ENCODE assay signal across 8 cellular contexts in the genomic region with DNA sequence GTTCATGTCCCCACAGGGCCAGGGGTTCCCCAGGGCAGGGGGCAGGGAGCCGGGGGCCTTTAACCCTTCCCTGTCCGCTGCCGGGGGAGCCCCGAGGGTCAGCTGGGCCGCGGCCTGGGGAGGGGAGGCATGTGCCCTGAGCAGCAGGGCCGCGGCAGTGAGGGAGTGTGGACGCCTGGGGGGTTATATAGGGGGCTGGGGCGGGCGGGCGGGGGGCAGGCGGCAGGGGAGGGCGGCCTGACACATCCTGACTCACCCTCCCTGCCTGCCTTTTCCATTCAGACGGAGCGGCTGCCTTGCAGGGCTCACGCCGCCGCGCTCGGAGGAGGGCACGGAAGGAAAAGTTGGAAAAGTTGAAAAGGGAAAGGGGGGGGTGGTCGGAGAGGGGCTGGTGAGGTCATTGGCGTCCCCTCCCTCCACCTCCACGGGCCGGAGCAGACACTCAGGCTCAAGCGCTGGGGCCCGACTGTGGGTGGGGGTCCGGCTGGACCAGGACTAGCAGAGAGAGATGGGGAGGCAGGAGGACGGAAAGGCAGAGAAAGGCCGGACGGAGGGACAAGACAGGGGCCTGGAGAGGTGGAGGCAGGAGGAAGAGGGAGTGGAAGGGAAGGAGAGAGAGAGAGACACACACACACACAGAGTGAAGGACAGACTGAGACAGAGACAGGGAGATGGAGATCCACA. TPM values are rescaled to one million over a fixed set of nuclear protein-coding genes. Genes with fewer than 3 reads are reported as not detected.
DNase-seq lines count a peak whose midpoint lies in the region; ATAC-seq and TF ChIP-seq lines count a peak whose summit lies in the region.

A gene (minus strand): TSS at position 159 of the 684 bp plus-strand sequence. CDS start 153 bp downstream, at position 6.

- H3K4me3 ChIP-seq in HUES48 (ENCODE audit: low read depth, low read length): peak within 1 kb of the TSS; percentile 65
- H3K4me3 ChIP-seq in mesendoderm (ENCODE audit: low read length): peak within 1 kb of the TSS; percentile 20

- H4K5ac ChIP-seq in mesendoderm (ENCODE audit: low read length): no peak within 1 kb of the TSS

- H3K23ac ChIP-seq in mesendoderm (ENCODE audit: low read length): peak within 1 kb of the TSS; percentile 24

- no peaks in the 10 kb centered on the region for H3K9me3 ChIP-seq in HUES48 (ENCODE audit: control insufficient read depth, insufficient read depth, low read length)

- H3K27me3 ChIP-seq in HUES48 (ENCODE audit: control insufficient read depth, insufficient read depth, low read length) (peaks cover 43% of the 10 kb centered on the region), mesendoderm (ENCODE audit: insufficient read depth, low read length, poor library complexity) (peaks cover 3% of the 10 kb centered on the region)

- CTCF ChIA-PET in MCF 10A (lab: Yijun Ruan, JAX): interaction anchor here (0.6 to 2.3 kb wide), 3 partner anchors 18 to 79 kb away, joined by 3 to 7 read pairs (median 3); no protein-coding TSS in a partner anchor

- H3K27ac Mint-ChIP-seq in MCF 10A (ENCODE audit: low read depth, unreplicated experiment): no peak within 1 kb of the TSS

- peaks cover 28% of the 10 kb centered on the region for H3K27me3 Mint-ChIP-seq in MCF 10A (ENCODE audit: insufficient read depth, unreplicated experiment)

- BruUV-seq in MCF 10A (replicated peaks; lab: Mats Ljungman, UMichigan): no TSS peak

- H3K4me1 ChIP-seq in HUES48 (ENCODE audit: control insufficient read depth, insufficient read depth, low read length) (peaks cover 28% of the 10 kb centered on the region), mesendoderm (ENCODE audit: control insufficient read depth, low read depth, low read length) (peaks cover 2% of the 10 kb centered on the region)

- no peak within 1 kb of the TSS for H2BK15ac ChIP-seq in mesendoderm (replicated peaks; ENCODE audit: low read depth)

- no peaks in the 10 kb centered on the region for H3K79me2 ChIP-seq in mesendoderm (ENCODE audit: control insufficient read depth, insufficient read depth, low read length)

- peak within 1 kb of the TSS; percentile 78 for H3K4me3 Mint-ChIP-seq in MCF 10A (ENCODE audit: unreplicated experiment)

- H4K8ac ChIP-seq in mesendoderm (ENCODE audit: low read depth, low read length): no peak within 1 kb of the TSS

- peak within 1 kb of the TSS; percentile 71 for H3K56ac ChIP-seq in mesendoderm (ENCODE audit: low read length)

- H3K4me2 ChIP-seq in mesendoderm (ENCODE audit: low read length): peak within 1 kb of the TSS; percentile 86

- H3K4me1 Mint-ChIP-seq in MCF 10A (ENCODE audit: insufficient read depth, unreplicated experiment): peaks cover 22% of the 10 kb centered on the region

- H3K9ac ChIP-seq in HUES48 (ENCODE audit: low read depth, low read length): no peak within 1 kb of the TSS
- peak within 1 kb of the TSS; percentile 61 for H3K9ac ChIP-seq in mesendoderm (ENCODE audit: low read length)

- POLR2A ChIA-PET in MCF 10A (lab: Yijun Ruan, JAX): interaction anchor here (0.6 to 2.5 kb wide), 6 partner anchors 13 to 1396 kb away, joined by 3 to 10 read pairs (median 4); a partner anchor contains a TSS

- intact Hi-C loops in MCF 10A (cut with micrococcal nuclease): no loop called here

- no peaks in the 10 kb centered on the region for H3K9me3 Mint-ChIP-seq in MCF 10A (ENCODE audit: unreplicated experiment)

- H3K27ac ChIP-seq in HUES48 (ENCODE audit: low read depth, low read length) (peak within 1 kb of the TSS; percentile 47), mesendoderm (ENCODE audit: low read depth, low read length) (peak within 1 kb of the TSS; percentile 86)

- H3K18ac ChIP-seq in mesendoderm (ENCODE audit: low read length): peak within 1 kb of the TSS; percentile 29

- DNase-seq in AG08396 (ENCODE audit: low spot score): peak; percentile 89
- no peak for DNase-seq in MCF 10A (ENCODE audit: unreplicated experiment)
- DNase-seq in mesendoderm: peak; percentile 73
- no peak for DNase-seq in NCI-H1092 (lab: John Stamatoyannopoulos, UW)
- no peak for DNase-seq in stimulated activated CD4-positive, alpha-beta T cell treated with anti-CD3 and anti-CD28 coated beads, Interleukin-15, amount 100 ng/mL, for 24 hours

- H2BK5ac ChIP-seq in mesendoderm (ENCODE audit: low read length): no peak within 1 kb of the TSS

- no CpG with 5 or more reads among the region's 32 CpGs for WGBS in mesendoderm (ENCODE audit: extremely low coverage, insufficient coverage, low lambda C conversion rate)

- no peak for TF ChIP-seq CTCF in MCF 10A (IDR thresholded peaks at IDR 0.05; ENCODE audit: unreplicated experiment)

- H3K36me3 ChIP-seq in HUES48 (ENCODE audit: control insufficient read depth, insufficient read depth, low read length) (no peaks in the 10 kb centered on the region), mesendoderm (ENCODE audit: control insufficient read depth, insufficient read depth, low read length) (no peaks in the 10 kb centered on the region)

- H2AK5ac ChIP-seq in mesendoderm (ENCODE audit: low read length): no peak within 1 kb of the TSS

- no peaks in the 10 kb centered on the region for H3K79me1 ChIP-seq in mesendoderm (ENCODE audit: low read length)

- H2BK120ac ChIP-seq in mesendoderm (ENCODE audit: low read depth, low read length): no peak within 1 kb of the TSS

- no peak for ATAC-seq in GM19351 (IDR thresholded peaks at IDR 0.05; ENCODE audit: unreplicated experiment)
- no peak for ATAC-seq in GM21515 (IDR thresholded peaks at IDR 0.05; ENCODE audit: unreplicated experiment)

- H3K36me3 Mint-ChIP-seq in MCF 10A (ENCODE audit: insufficient read depth, unreplicated experiment): peaks cover 10% of the 10 kb centered on the region

- peak within 1 kb of the TSS; percentile 49 for H3K4ac ChIP-seq in mesendoderm (ENCODE audit: low read depth, low read length)

RNA-seq across cellular contexts. Expression of the gene that starts here (rescaled TPM):
- total RNA-seq in MCF 10A (2022): 4.2 TPM in 2 replicates
- 0.84 TPM for polyA plus RNA-seq in mesendoderm (2013, experiment 1 of 2)
- polyA plus RNA-seq in mesendoderm (2013, experiment 2 of 2): 0.41 TPM

Comparison
In these comparisons a context has a peak if more than half of its experiments do, and no peak if none do; other contexts are left out.
1. DNase-seq: peak in AG08396 (single experiment) and mesendoderm (single experiment); none in MCF 10A (single experiment), NCI-H1092 (single experiment) and stimulated activated CD4-positive, alpha-beta T cell treated with anti-CD3 and anti-CD28 coated beads, Interleukin-15, amount 100 ng/mL, for 24 hours (single experiment).